Comparison of ENCODE assay signal across 9 cellular contexts in genomic region chrX:39819921-39820849, GRCh38.
DNase-seq lines count a peak whose midpoint lies in the region; ATAC-seq and TF ChIP-seq lines count a peak whose summit lies in the region.
"Had no signal": no experiment of that assay in that cellular context is flagged by ENCODE, and none has a peak within 500 bp of the region (broad histone marks: within the 10 kb centered on the region; RNA-seq: fewer than 3 reads in every experiment).

No MANE protein-coding gene starts in this region.

- ATAC-seq in WTC11 (no peak), right cardiac atrium (peak; percentile 59 to 66)

- peak; percentile 22 for DNase-seq in activated CD4-positive, alpha-beta T cell treated with anti-CD3 and anti-CD28 coated beads for 48 hours
- DNase-seq in activated CD4-positive, alpha-beta T cell treated with anti-CD3 and anti-CD28 coated beads for 4 hours: no peak
- DNase-seq in WTC11 (ENCODE audit: low spot score) (peak; percentile 15), right cardiac atrium (peak; percentile 50 to 81 (median 76)), HuH-7.5 (ENCODE audit: low spot score) (no peak), esophagus squamous epithelium (lab: John Stamatoyannopoulos, UW) (no peak), NCI-H2081 treated with DMSO at 0.1 percent for 48 hours (lab: John Stamatoyannopoulos, UW) (no peak)
- DNase-seq in stimulated activated CD4-positive, alpha-beta T cell treated with anti-CD3 and anti-CD28 coated beads, Interleukin-4, amount 100 ng/mL, for 1 hour: peak; percentile 26
- DNase-seq: activated CD4-positive, CD25-positive, alpha-beta regulatory T cell had no signal

- H3K4me3 ChIP-seq in right cardiac atrium (ENCODE audit: low read length) (peak overlapping the region; percentile 83), esophagus squamous epithelium (peak overlapping the region in 2 of 4 donors; percentile 30 to 46)

- no peak for TF ChIP-seq POLR2A in esophagus squamous epithelium (IDR thresholded peaks at IDR 0.05)

- H3K27me3 Mint-ChIP-seq in WTC11 (ENCODE audit: low read depth): peaks cover 6% of the 10 kb centered on the region

- no peaks in the 10 kb centered on the region for H3K4me1 ChIP-seq in right cardiac atrium (ENCODE audit: control insufficient read depth, insufficient read depth, low read length)
- peaks cover 0 to 16% (median 0%) of the 10 kb centered on the region in 3 donors for H3K4me1 ChIP-seq in esophagus squamous epithelium

- intact Hi-C loops in right cardiac atrium (cut with DNase I) (loop anchor here in 3 of 4 donors (5.0 to 10.0 kb wide), 8 partner anchors 85 to 445 kb away; partner anchors contain the start of gene BCOR (in 1 of the 3)), esophagus squamous epithelium (cut with DNase I) (loop anchor here (10.0 kb wide), 2 partner anchors 355 to 445 kb away; no protein-coding TSS in a partner anchor)

- no peak for TF ChIP-seq CTCF in WTC11 (IDR thresholded peaks at IDR 0.05)
- TF ChIP-seq CTCF in esophagus squamous epithelium (IDR thresholded peaks at IDR 0.05): no peak

- H3K36me3 ChIP-seq in esophagus squamous epithelium: no peaks in the 10 kb centered on the region

- POLR2A ChIA-PET in WTC11 (lab: Charles Lee): no interaction called here

- peak overlapping the region; percentile 66 for H3K4me3 Mint-ChIP-seq in WTC11

- 18% methylated on average over 34 of the region's 34 CpGs for WGBS in right cardiac atrium
- 59% methylated on average over 15 of the region's 34 CpGs; no CpG with 5 or more reads in 1 of the 2 donors for WGBS in esophagus squamous epithelium, 2 donors

- H3K9me3 ChIP-seq in right cardiac atrium (ENCODE audit: control insufficient read depth, low read length) (no peaks in the 10 kb centered on the region), esophagus squamous epithelium (no peaks in the 10 kb centered on the region)

- H3K27ac Mint-ChIP-seq in WTC11: no peak overlapping the region; the same call in 1 of the 2 replicates

- CTCF ChIA-PET in WTC11 (lab: Charles Lee): interaction anchor here (0.6 kb wide), 1 partner anchor 181 kb away, joined by 4 read pairs; no protein-coding TSS in a partner anchor

- H3K9me3 Mint-ChIP-seq in WTC11: no peaks in the 10 kb centered on the region

- H3K4me1 Mint-ChIP-seq in WTC11: peaks cover 69% of the 10 kb centered on the region

- H3K27me3 ChIP-seq in right cardiac atrium (ENCODE audit: control insufficient read depth, insufficient read depth): no peaks in the 10 kb centered on the region
- H3K27me3 ChIP-seq in esophagus squamous epithelium: peaks cover 0 to 16% (median 0%) of the 10 kb centered on the region in 4 donors

- peaks cover 4% of the 10 kb centered on the region; the same call in 1 of the 2 replicates for H3K36me3 Mint-ChIP-seq in WTC11

- H3K27ac ChIP-seq in right cardiac atrium (ENCODE audit: low read length) (no peak overlapping the region), esophagus squamous epithelium (no peak overlapping the region)

TF ChIP-seq in WTC11, 78 proteins besides CTCF, POLR2A, EP300 and RAD21:
- TF ChIP-seq FOXK1 (CRISPR knock-in tag; IDR thresholded peaks at IDR 0.05) (no peak), PRDM15 (CRISPR knock-in tag; IDR thresholded peaks at IDR 0.05) (0 out of 2 replicates have a peak, but pooled peaks have one; percentile 31)

Comparison
In these comparisons a context has a peak if more than half of its experiments do, and no peak if none do; other contexts are left out.
1. DNase-seq: peak in activated CD4-positive, alpha-beta T cell treated with anti-CD3 and anti-CD28 coated beads for 48 hours (single experiment), WTC11 (single experiment), right cardiac atrium (3 of 3) and stimulated activated CD4-positive, alpha-beta T cell treated with anti-CD3 and anti-CD28 coated beads, Interleukin-4, amount 100 ng/mL, for 1 hour (single experiment); none in activated CD4-positive, alpha-beta T cell treated with anti-CD3 and anti-CD28 coated beads for 4 hours (0 of 2), HuH-7.5 (single experiment), esophagus squamous epithelium (single experiment) and NCI-H2081 treated with DMSO at 0.1 percent for 48 hours (single experiment).